Comparison of ENCODE assay signal across 34 cellular contexts in genomic region chr12:59792647-59793046, GRCh38.
"Had no signal": no experiment of that assay in that cellular context is flagged by ENCODE, and none has a peak within 500 bp of the region (broad histone marks: within the 10 kb centered on the region; RNA-seq: fewer than 3 reads in every experiment).

No MANE protein-coding gene starts in this region.

- H3K27me3 Mint-ChIP-seq: activated naive CD4-positive, alpha-beta T cell treated with anti-CD3 and anti-CD28 coated beads, Interleukin-2, amount 50 U/mL, for 24 hours; activated naive CD8-positive, alpha-beta T cell; activated naive CD8-positive, alpha-beta T cell treated with anti-CD3 and anti-CD28 coated beads for 36 hours; activated naive CD8-positive, alpha-beta T cell treated with anti-CD3 and anti-CD28 coated beads, Interleukin-2, amount 10 ng/mL, durations not matched to agents 7 days and 5 days; activated naive CD8-positive, alpha-beta T cell treated with anti-CD3 and anti-CD28 coated beads, Interleukin-2, amount 50 U/mL, for 24 hours; activated T-cell treated with anti-CD3 and anti-CD28 coated beads, Interleukin-2, amount 50 U/mL, for 24 hours; activated T-helper 17 cell treated with anti-CD3 and anti-CD28 coated beads, Interleukin-2, amount 50 U/mL, for 72 hours; brain; central memory CD8-positive, alpha-beta T cell had no signal

- DNase-seq: activated effector memory CD4-positive, alpha-beta T cell treated with anti-CD3 and anti-CD28 coated beads, Interleukin-2, amount 50 U/mL, for 16 hours; activated effector memory CD4-positive, alpha-beta T cell treated with Interleukin-2 at 50 U/mL for 16 hours; activated gamma-delta T cell; activated gamma-delta T cell treated with Interleukin-2 at 50 U/mL for 16 hours; activated naive CD4-positive, alpha-beta T cell; activated naive CD4-positive, alpha-beta T cell treated with anti-CD3 and anti-CD28 coated beads, Interleukin-2, amount 50 U/mL, for 16 hours; activated naive CD4-positive, alpha-beta T cell treated with Interleukin-2 at 50 U/mL for 16 hours; activated naive CD8-positive, alpha-beta T cell treated with anti-CD3 and anti-CD28 coated beads for 36 hours; activated naive CD8-positive, alpha-beta T cell treated with anti-CD3 and anti-CD28 coated beads, Interleukin-2, amount 10 ng/mL, durations not matched to agents 7 days and 5 days; activated naive CD8-positive, alpha-beta T cell treated with anti-CD3 and anti-CD28 coated beads, Interleukin-2, amount 50 U/mL, for 24 hours; activated T-cell treated with anti-CD3 and anti-CD28 coated beads for 4 hours; activated T-cell treated with anti-CD3 and anti-CD28 coated beads, Interleukin-2, amount 50 U/mL, for 1 hour; activated T-cell treated with anti-CD3 and anti-CD28 coated beads, Interleukin-2, amount 50 U/mL, for 24 hours; activated T-cell treated with anti-CD3 and anti-CD28 coated beads, Interleukin-2, amount 50 U/mL, for 4 hours; activated T-cell treated with anti-CD3 and anti-CD28 coated beads, Interleukin-2, amount 50 U/mL, for 48 hours; activated T-cell treated with anti-CD3 and anti-CD28 coated beads, Interleukin-2, amount 50 U/mL, for 72 hours; adrenal gland; amniotic stem cell; amygdala; anterior cingulate cortex; aorta; body of pancreas; brain microvascular endothelial cell; caudate nucleus; central memory CD4-positive, alpha-beta T cell; cerebellar nuclear complex had no signal

- ATAC-seq: activated naive CD4-positive, alpha-beta T cell treated with anti-CD3 and anti-CD28 coated beads, Interleukin-2, amount 50 U/mL, for 72 hours; activated naive CD8-positive, alpha-beta T cell treated with anti-CD3 and anti-CD28 coated beads, Interleukin-2, amount 50 U/mL, for 24 hours; activated T-cell treated with anti-CD3 and anti-CD28 coated beads, Interleukin-2, amount 50 U/mL, for 4 hours; activated T-cell treated with anti-CD3 and anti-CD28 coated beads, Interleukin-2, amount 50 U/mL, for 72 hours; activated T-helper 17 cell treated with anti-CD3 and anti-CD28 coated beads, Interleukin-2, amount 50 U/mL, for 72 hours; body of pancreas had no signal

- H3K4me3 Mint-ChIP-seq: activated naive CD4-positive, alpha-beta T cell treated with anti-CD3 and anti-CD28 coated beads, Interleukin-2, amount 50 U/mL, for 24 hours; activated naive CD8-positive, alpha-beta T cell; activated naive CD8-positive, alpha-beta T cell treated with anti-CD3 and anti-CD28 coated beads for 36 hours; activated naive CD8-positive, alpha-beta T cell treated with anti-CD3 and anti-CD28 coated beads, Interleukin-2, amount 10 ng/mL, durations not matched to agents 7 days and 5 days; activated naive CD8-positive, alpha-beta T cell treated with anti-CD3 and anti-CD28 coated beads, Interleukin-2, amount 50 U/mL, for 24 hours; activated T-cell treated with anti-CD3 and anti-CD28 coated beads, Interleukin-2, amount 50 U/mL, for 24 hours; activated T-cell treated with anti-CD3 and anti-CD28 coated beads, Interleukin-2, amount 50 U/mL, for 4 hours; activated T-cell treated with anti-CD3 and anti-CD28 coated beads, Interleukin-2, amount 50 U/mL, for 72 hours; activated T-helper 1 cell treated with anti-CD3 and anti-CD28 coated beads, Interleukin-12 subunit alpha, Interleukin-12 subunit beta, Interleukin-2, Interleukin-4 antibody, amounts not matched to agents 30 ng/mL and 10 ng/mL and 1 ng/mL, durations not matched to agents 14 hours and 24 hours and 36 hours; activated T-helper 17 cell treated with anti-CD3 and anti-CD28 coated beads, Interleukin-2, amount 50 U/mL, for 72 hours; brain; central memory CD8-positive, alpha-beta T cell had no signal

- H3K27ac Mint-ChIP-seq: activated naive CD4-positive, alpha-beta T cell treated with anti-CD3 and anti-CD28 coated beads, Interleukin-2, amount 50 U/mL, for 24 hours; activated naive CD8-positive, alpha-beta T cell; activated naive CD8-positive, alpha-beta T cell treated with anti-CD3 and anti-CD28 coated beads for 36 hours; activated naive CD8-positive, alpha-beta T cell treated with anti-CD3 and anti-CD28 coated beads, Interleukin-2, amount 10 ng/mL, durations not matched to agents 7 days and 5 days; activated naive CD8-positive, alpha-beta T cell treated with anti-CD3 and anti-CD28 coated beads, Interleukin-2, amount 50 U/mL, for 24 hours; activated T-cell treated with anti-CD3 and anti-CD28 coated beads, Interleukin-2, amount 50 U/mL, for 24 hours; activated T-cell treated with anti-CD3 and anti-CD28 coated beads, Interleukin-2, amount 50 U/mL, for 72 hours; activated T-helper 1 cell treated with anti-CD3 and anti-CD28 coated beads, Interleukin-12 subunit alpha, Interleukin-12 subunit beta, Interleukin-2, Interleukin-4 antibody, amounts not matched to agents 30 ng/mL and 10 ng/mL and 1 ng/mL, durations not matched to agents 14 hours and 24 hours and 36 hours; activated T-helper 17 cell treated with anti-CD3 and anti-CD28 coated beads, Interleukin-2, amount 50 U/mL, for 72 hours; activated T-helper 2 cell treated with anti-CD3 and anti-CD28 coated beads, Interferon-gamma antibody, Interleukin-2, Interleukin-4, amounts not matched to agents 10 μg/mL and 5 μg/mL and 100 μg/mL, durations not matched to agents 14 hours and 24 hours and 36 hours; brain had no signal

- H3K36me3 Mint-ChIP-seq: brain had no signal

- H3K4me1 Mint-ChIP-seq: activated naive CD4-positive, alpha-beta T cell treated with anti-CD3 and anti-CD28 coated beads, Interleukin-2, amount 50 U/mL, for 24 hours; activated naive CD8-positive, alpha-beta T cell treated with anti-CD3 and anti-CD28 coated beads for 36 hours; activated naive CD8-positive, alpha-beta T cell treated with anti-CD3 and anti-CD28 coated beads, Interleukin-2, amount 10 ng/mL, durations not matched to agents 7 days and 5 days; activated naive CD8-positive, alpha-beta T cell treated with anti-CD3 and anti-CD28 coated beads, Interleukin-2, amount 50 U/mL, for 24 hours; activated T-helper 17 cell treated with anti-CD3 and anti-CD28 coated beads, Interleukin-2, amount 50 U/mL, for 72 hours; brain; central memory CD8-positive, alpha-beta T cell had no signal
